In genomic region chr3:15276028-15276717, GRCh38 we compare ENCODE assay signal across 11 cellular contexts. TPM values are rescaled to one million over a fixed set of nuclear protein-coding genes. Genes with fewer than 3 reads are reported as not detected.
DNase-seq lines count a peak whose midpoint lies in the region.
"Had no signal": no experiment of that assay in that cellular context is flagged by ENCODE, and none has a peak within 500 bp of the region (broad histone marks: within the 10 kb centered on the region; RNA-seq: fewer than 3 reads in every experiment).

No MANE protein-coding gene starts in this region.

- no peak overlapping the region for H3K4me3 ChIP-seq in CD4-positive, alpha-beta memory T cell (ENCODE audit: low read length in 2 of 2)
- H3K4me3 ChIP-seq: right lobe of liver had no signal

- H3K27me3 ChIP-seq in CD4-positive, alpha-beta memory T cell (ENCODE audit: insufficient read depth, low read length): no peaks in the 10 kb centered on the region
- H3K27me3 ChIP-seq: right lobe of liver had no signal

- H3K9me3 ChIP-seq in CD4-positive, alpha-beta memory T cell (ENCODE audit: control insufficient read depth in 1 of 2, low read length in 2 of 2): no peaks in the 10 kb centered on the region
- H3K9me3 ChIP-seq: right lobe of liver had no signal

- H3K36me3 ChIP-seq in CD4-positive, alpha-beta memory T cell (ENCODE audit: insufficient read depth, low read length): no peaks in the 10 kb centered on the region
- H3K36me3 ChIP-seq: right lobe of liver had no signal

- no peaks in the 10 kb centered on the region for H3K27me3 Mint-ChIP-seq in CD4-positive, alpha-beta memory T cell
- no peaks in the 10 kb centered on the region for H3K27me3 Mint-ChIP-seq in activated CD4-positive, alpha-beta memory T cell treated with anti-CD3 and anti-CD28 coated beads for 36 hours

- intact Hi-C loops in CD4-positive, alpha-beta memory T cell (cut with micrococcal nuclease): no loop called here
- intact Hi-C loops in activated CD4-positive, alpha-beta memory T cell treated with anti-CD3 and anti-CD28 coated beads for 36 hours (cut with micrococcal nuclease): no loop called here

- peaks cover 20 to 25% of the 10 kb centered on the region in 2 donors for H3K36me3 Mint-ChIP-seq in CD4-positive, alpha-beta memory T cell
- H3K36me3 Mint-ChIP-seq in activated CD4-positive, alpha-beta memory T cell treated with anti-CD3 and anti-CD28 coated beads for 36 hours: peaks cover 5% of the 10 kb centered on the region

- POLR2A ChIA-PET in CD4-positive, alpha-beta memory T cell (lab: Charles Lee; ENCODE audit: partially characterized antibody): interaction anchor here (0.7 to 2.4 kb wide), 4 partner anchors 8 to 44 kb away, joined by 3 to 17 read pairs (median 4); no protein-coding TSS in a partner anchor
- POLR2A ChIA-PET in activated CD4-positive, alpha-beta memory T cell treated with anti-CD3 and anti-CD28 coated beads for 36 hours (lab: Charles Lee): interaction anchor here (1.0 to 2.1 kb wide), 7 partner anchors 11 to 34 kb away, joined by 3 to 7 read pairs (median 5); no protein-coding TSS in a partner anchor

- peaks cover 0 to 2% (median 0%) of the 10 kb centered on the region in 8 donors for H3K9me3 Mint-ChIP-seq in CD4-positive, alpha-beta memory T cell
- H3K9me3 Mint-ChIP-seq in activated CD4-positive, alpha-beta memory T cell treated with anti-CD3 and anti-CD28 coated beads for 36 hours: no peaks in the 10 kb centered on the region
- H3K9me3 Mint-ChIP-seq: activated T-cell treated with anti-CD3 and anti-CD28 coated beads, Interleukin-2, amount 50 U/mL, for 4 hours had no signal

- H3K27ac ChIP-seq in CD4-positive, alpha-beta memory T cell (ENCODE audit: low read depth, low read length): no peak overlapping the region
- H3K27ac ChIP-seq: right lobe of liver had no signal

- peak overlapping the region; percentile 68 to 95 (median 84) for H3K27ac Mint-ChIP-seq in CD4-positive, alpha-beta memory T cell
- H3K27ac Mint-ChIP-seq in activated CD4-positive, alpha-beta memory T cell treated with anti-CD3 and anti-CD28 coated beads for 36 hours: peak overlapping the region; percentile 89

- H3K4me1 ChIP-seq in CD4-positive, alpha-beta memory T cell (ENCODE audit: insufficient read depth, low read length): peaks cover 96% of the 10 kb centered on the region
- H3K4me1 ChIP-seq: right lobe of liver had no signal

- CTCF ChIA-PET in CD4-positive, alpha-beta memory T cell (lab: Charles Lee; ENCODE audit: partially characterized antibody): interaction anchor here (1.0 to 5.6 kb wide), 6 partner anchors 9 to 104 kb away, joined by 3 to 35 read pairs (median 6); partner anchors contain the start of gene SH3BP5
- CTCF ChIA-PET in activated CD4-positive, alpha-beta memory T cell treated with anti-CD3 and anti-CD28 coated beads for 36 hours (lab: Charles Lee): interaction anchor here (0.5 to 1.8 kb wide), 13 partner anchors 8 to 167 kb away, joined by 3 to 7 read pairs (median 4); partner anchors contain the start of gene SH3BP5

- peaks cover 70 to 97% (median 87%) of the 10 kb centered on the region in 4 donors for H3K4me1 Mint-ChIP-seq in CD4-positive, alpha-beta memory T cell
- peaks cover 86% of the 10 kb centered on the region for H3K4me1 Mint-ChIP-seq in activated CD4-positive, alpha-beta memory T cell treated with anti-CD3 and anti-CD28 coated beads for 36 hours (ENCODE audit: low read depth)

- peak overlapping the region in 3 of 8 donors; percentile 7 to 50 (median 41) for H3K4me3 Mint-ChIP-seq in CD4-positive, alpha-beta memory T cell
- no peak overlapping the region for H3K4me3 Mint-ChIP-seq in activated CD4-positive, alpha-beta memory T cell treated with anti-CD3 and anti-CD28 coated beads for 36 hours
- H3K4me3 Mint-ChIP-seq: activated T-cell treated with anti-CD3 and anti-CD28 coated beads, Interleukin-2, amount 50 U/mL, for 4 hours had no signal

- peak; percentile 31 for DNase-seq in AG20443 (ENCODE audit: low spot score)
- DNase-seq in CD4-positive, alpha-beta memory T cell: peak in 1 of 5 donors; percentile 19
- no peak for DNase-seq in activated CD4-positive, alpha-beta memory T cell treated with anti-CD3 and anti-CD28 coated beads for 36 hours
- peak; percentile 13 for DNase-seq in midbrain (lab: John Stamatoyannopoulos, UW)
- DNase-seq in DMS153 (lab: John Stamatoyannopoulos, UW): no peak
- no peak for DNase-seq in NCI-H2196 treated with DMSO at 0.1 percent for 48 hours (lab: John Stamatoyannopoulos, UW; ENCODE audit: unreplicated experiment)
- DNase-seq in NCI-H345 (lab: John Stamatoyannopoulos, UW): no peak
- DNase-seq: NCI-H1694, NCI-H748 treated with DMSO at 0.1 percent for 48 hours had no signal

RNA-seq across cellular contexts. Expression of gene SH3BP5, which starts 56.2 kb away (rescaled TPM):
- 10 to 100 TPM; 55.8 to 56.9 TPM for total RNA-seq in CD4-positive, alpha-beta memory T cell
- polyA plus RNA-seq in CD4-positive, alpha-beta memory T cell: 100 to 1,000 TPM in 1 of 2 donors, 10 to 100 TPM in 1; 48.2 to 118 TPM
- 10 to 100 TPM; 33.6 to 37.5 TPM for total RNA-seq in activated CD4-positive, alpha-beta memory T cell treated with anti-CD3 and anti-CD28 coated beads for 36 hours

Comparison
In these comparisons a context has a peak if more than half of its experiments do, and no peak if none do; other contexts are left out.
1. DNase-seq: peak in AG20443 (single experiment) and midbrain (single experiment); none in activated CD4-positive, alpha-beta memory T cell treated with anti-CD3 and anti-CD28 coated beads for 36 hours (single experiment), DMS153 (single experiment), NCI-H2196 treated with DMSO at 0.1 percent for 48 hours (single experiment) and NCI-H345 (single experiment).